27 cellular contexts compared by ENCODE assay signal in genomic region chr2:22485456-22485855, GRCh38.
"Had no signal": no experiment of that assay in that cellular context is flagged by ENCODE, and none has a peak within 500 bp of the region (broad histone marks: within the 10 kb centered on the region; RNA-seq: fewer than 3 reads in every experiment).

No MANE protein-coding gene starts in this region.

- H3K4me1 Mint-ChIP-seq: immature natural killer cell; memory B cell; naive thymus-derived CD4-positive, alpha-beta T cell; stimulated activated effector memory CD8-positive, alpha-beta T cell treated with anti-CD3 and anti-CD28 coated beads, Interleukin-12 subunit alpha, Interleukin-12 subunit beta, amount 100 ng/mL, for 72 hours had no signal

- H2AFZ ChIP-seq: neural progenitor cell, parathyroid adenoma had no signal

- DNase-seq: cortex of kidney; effector memory CD8-positive, alpha-beta T cell; erythroblast; hypothalamus; immature natural killer cell; islet precursor cell; kidney glomerular epithelial cell; left colon; left ventricle myocardium superior; midbrain; naive thymus-derived CD4-positive, alpha-beta T cell; stimulated activated CD4-positive, alpha-beta T cell treated with anti-CD3 and anti-CD28 coated beads, Interleukin-2, amount 100 ng/mL, for 24 hours; stimulated activated CD4-positive, alpha-beta T cell treated with anti-CD3 and anti-CD28 coated beads, Interleukin-4, amount 100 ng/mL, for 24 hours; stimulated activated naive CD4-positive, alpha-beta T cell treated with Interleukin-2 at 50 U/mL for 16 hours; substantia nigra; testis; tibial artery; upper lobe of right lung; uterus had no signal

- H3K27me3 ChIP-seq: neural progenitor cell, testis, tibial artery, upper lobe of right lung, uterus had no signal

- H3K27ac ChIP-seq: neural progenitor cell, parathyroid adenoma, testis, tibial artery, upper lobe of right lung, uterus had no signal

- H3K27ac Mint-ChIP-seq: effector memory CD8-positive, alpha-beta T cell; immature natural killer cell; memory B cell; naive thymus-derived CD4-positive, alpha-beta T cell; nephron; neural progenitor cell; progenitor cell of endocrine pancreas; stimulated activated effector memory CD8-positive, alpha-beta T cell treated with anti-CD3 and anti-CD28 coated beads, Interleukin-12 subunit alpha, Interleukin-12 subunit beta, amount 100 ng/mL, for 72 hours had no signal

- H3K9ac ChIP-seq: neural progenitor cell, parathyroid adenoma had no signal

- H3K4me3 ChIP-seq: lung, neural progenitor cell, testis, tibial artery, upper lobe of right lung, uterus had no signal

- H3K4me3 Mint-ChIP-seq: effector memory CD8-positive, alpha-beta T cell; immature natural killer cell; memory B cell; naive thymus-derived CD4-positive, alpha-beta T cell; nephron; neural progenitor cell; stimulated activated effector memory CD8-positive, alpha-beta T cell treated with anti-CD3 and anti-CD28 coated beads, Interleukin-12 subunit alpha, Interleukin-12 subunit beta, amount 100 ng/mL, for 72 hours had no signal

- H3K79me2 ChIP-seq: parathyroid adenoma had no signal

- H3K27me3 Mint-ChIP-seq: effector memory CD8-positive, alpha-beta T cell; memory B cell; naive thymus-derived CD4-positive, alpha-beta T cell; progenitor cell of endocrine pancreas had no signal

- H3K4me2 ChIP-seq: neural progenitor cell had no signal

- ATAC-seq: effector memory CD8-positive, alpha-beta T cell; left colon; left ventricle myocardium superior; naive thymus-derived CD4-positive, alpha-beta T cell; sciatic nerve; stimulated activated effector memory CD8-positive, alpha-beta T cell treated with anti-CD3 and anti-CD28 coated beads, Interleukin-12 subunit alpha, Interleukin-12 subunit beta, amount 100 ng/mL, for 72 hours; upper lobe of right lung had no signal

- H3K4me1 ChIP-seq: parathyroid adenoma, testis, upper lobe of right lung, uterus had no signal

- H3K36me3 ChIP-seq: neural progenitor cell, tibial artery, upper lobe of right lung, uterus had no signal

- H3K36me3 Mint-ChIP-seq: immature natural killer cell; memory B cell; stimulated activated effector memory CD8-positive, alpha-beta T cell treated with anti-CD3 and anti-CD28 coated beads, Interleukin-12 subunit alpha, Interleukin-12 subunit beta, amount 100 ng/mL, for 72 hours had no signal

- H3K9me3 ChIP-seq: testis, tibial artery, upper lobe of right lung, uterus had no signal
